In the genomic region with DNA sequence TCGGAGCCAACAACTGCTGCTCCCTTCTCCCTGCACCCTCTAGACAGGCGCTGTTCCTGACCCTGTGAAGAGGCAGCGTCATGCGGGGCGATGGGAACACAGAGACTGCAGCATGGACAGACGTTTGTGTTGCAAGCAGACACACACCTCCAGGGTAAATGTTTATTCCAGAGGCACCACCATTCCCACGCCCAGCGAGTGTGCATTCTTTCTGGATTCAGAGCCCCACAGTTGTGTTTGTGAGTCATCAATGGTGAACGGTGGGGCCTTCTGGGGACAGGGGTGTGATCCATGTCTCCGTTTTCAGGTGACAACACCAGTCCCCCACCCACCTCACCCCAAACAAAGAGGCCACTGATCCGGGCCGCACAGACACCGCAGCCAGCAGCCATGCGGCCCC, we compare ENCODE assay signal across 21 cellular contexts.
"Had no signal": no experiment of that assay in that cellular context is flagged by ENCODE, and none has a peak within 500 bp of the region (broad histone marks: within the 10 kb centered on the region; RNA-seq: fewer than 3 reads in every experiment).

No MANE protein-coding gene starts in this region.

- H3K4me3 ChIP-seq: dorsolateral prefrontal cortex, ovary, right lobe of liver, smooth muscle cell, suprapubic skin, transverse colon, vagina had no signal

- H3K9me3 Mint-ChIP-seq: stimulated activated naive CD8-positive, alpha-beta T cell treated with anti-CD3 and anti-CD28 coated beads, Interleukin-15, amount 100 ng/mL, for 72 hours had no signal

- H3K36me3 ChIP-seq: ovary, right lobe of liver, suprapubic skin, transverse colon, vagina had no signal

- H3K27ac Mint-ChIP-seq: nephron progenitor cell; stimulated activated naive CD8-positive, alpha-beta T cell treated with anti-CD3 and anti-CD28 coated beads, Interleukin-15, amount 100 ng/mL, for 72 hours had no signal

- H3K4me1 ChIP-seq: right lobe of liver, suprapubic skin, transverse colon, vagina had no signal

- H3K4me3 Mint-ChIP-seq: nephron progenitor cell; stimulated activated naive CD8-positive, alpha-beta T cell treated with anti-CD3 and anti-CD28 coated beads, Interleukin-15, amount 100 ng/mL, for 72 hours had no signal

- H3K27me3 Mint-ChIP-seq: stimulated activated naive CD8-positive, alpha-beta T cell treated with anti-CD3 and anti-CD28 coated beads, Interleukin-15, amount 100 ng/mL, for 72 hours had no signal

- H3K9me3 ChIP-seq: ovary, right lobe of liver, suprapubic skin, transverse colon, vagina had no signal

- H3K27me3 ChIP-seq: ovary, right lobe of liver, transverse colon, vagina had no signal

- DNase-seq: dorsolateral prefrontal cortex; effector CD4-positive, alpha-beta T cell; kidney; mesenchymal stem cell; midbrain; naive thymus-derived CD8-positive, alpha-beta T cell; nephron progenitor cell; occipital lobe; right lobe of liver; stimulated activated CD4-positive, alpha-beta T cell treated with anti-CD3 and anti-CD28 coated beads, Interleukin-12 subunit alpha, Interleukin-12 subunit beta, amount 100 ng/mL, for 4 hours; stimulated activated CD4-positive, alpha-beta T cell treated with anti-CD3 and anti-CD28 coated beads, Interleukin-1b, Interleukin-23, amount 100 ng/mL, for 48 hours; stimulated activated CD4-positive, alpha-beta T cell treated with anti-CD3 and anti-CD28 coated beads, Interleukin-4, amount 100 ng/mL, for 1 hour; stimulated activated CD8-positive, alpha-beta memory T cell treated with anti-CD3 and anti-CD28 coated beads, Interleukin-4, amount 100 ng/mL, for 48 hours; stimulated activated naive CD4-positive, alpha-beta T cell; stimulated activated naive CD8-positive, alpha-beta T cell treated with anti-CD3 and anti-CD28 coated beads, Interleukin-15, amount 100 ng/mL, for 72 hours; transverse colon had no signal

- ATAC-seq: left lobe of liver; naive thymus-derived CD8-positive, alpha-beta T cell; right lobe of liver; stimulated activated naive CD8-positive, alpha-beta T cell treated with anti-CD3 and anti-CD28 coated beads, Interleukin-15, amount 100 ng/mL, for 72 hours had no signal

- H3K36me3 Mint-ChIP-seq: naive thymus-derived CD8-positive, alpha-beta T cell had no signal
